ENCODE assay signal across 22 cellular contexts in the genomic region with DNA sequence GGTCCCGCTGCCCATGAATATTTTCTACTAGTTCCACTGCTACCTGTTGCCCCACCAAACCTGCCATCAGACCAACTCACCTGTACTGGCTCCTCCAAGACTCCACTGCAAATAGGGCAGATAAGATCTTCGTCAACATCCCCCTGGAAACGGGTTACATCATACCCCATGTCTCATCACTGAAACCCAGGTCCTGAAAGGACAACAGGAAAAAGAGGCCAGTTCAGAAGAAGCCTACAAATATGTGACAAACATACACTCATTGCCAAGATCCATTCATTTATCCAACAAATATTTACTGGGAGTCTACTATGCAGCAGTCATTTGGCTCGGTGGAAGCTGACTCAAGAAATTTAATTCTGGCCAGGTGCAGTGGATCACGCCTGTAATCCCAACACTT. TPM values are rescaled to one million over a fixed set of nuclear protein-coding genes. Genes with fewer than 3 reads are reported as not detected.
DNase-seq lines count a peak whose midpoint lies in the region; ATAC-seq and TF ChIP-seq lines count a peak whose summit lies in the region.
"Had no signal": no experiment of that assay in that cellular context is flagged by ENCODE, and none has a peak within 500 bp of the region (broad histone marks: within the 10 kb centered on the region; RNA-seq: fewer than 3 reads in every experiment).

No MANE protein-coding gene starts in this region.

- no peaks in the 10 kb centered on the region for H3K27me3 Mint-ChIP-seq in MCF 10A (ENCODE audit: insufficient read depth, unreplicated experiment)
- no peaks in the 10 kb centered on the region for H3K27me3 Mint-ChIP-seq in memory B cell
- H3K27me3 Mint-ChIP-seq: CD4-positive, CD25-positive, alpha-beta regulatory T cell had no signal

- H3K27me3 ChIP-seq in breast epithelium = no peaks in the 10 kb centered on the region
- H3K27me3 ChIP-seq in PC-3 (ENCODE audit: low read length) = no peaks in the 10 kb centered on the region
- H3K27me3 ChIP-seq: BLaER1, MG63, SJSA1 had no signal

- POLR2A ChIA-PET in MCF 10A (lab: Yijun Ruan, JAX) = interaction anchor here (1.1 kb wide), 1 partner anchor 86 kb away, joined by 3 read pairs; a partner anchor contains a TSS
- POLR2A ChIA-PET in PC-3 (lab: Charles Lee; ENCODE audit: unreplicated experiment) = no interaction called here

- no peak for DNase-seq in breast epithelium (ENCODE audit: low spot score in 2 of 2)
- DNase-seq in MCF 10A (ENCODE audit: unreplicated experiment) = no peak
- peak; percentile 50 for DNase-seq in PC-3
- no peak for DNase-seq in memory B cell (ENCODE audit: low spot score in 2 of 2)
- no peak for DNase-seq in NAMALWA (ENCODE audit: low spot score)
- no peak for DNase-seq in omental fat pad (ENCODE audit: low spot score)
- DNase-seq in NCI-H2081 treated with DMSO at 0.1 percent for 48 hours (lab: John Stamatoyannopoulos, UW) = no peak
- DNase-seq: CD4-positive, CD25-positive, alpha-beta regulatory T cell; HCEC 1CT; Karpas-422; MG63; NCI-H2029; NCI-H446 treated with DMSO at 0.1 percent for 48 hours; NCI-H526; NCI-H82; Right ventricle myocardium superior; RPMI8226 had no signal

- intact Hi-C loops in breast epithelium (cut with DNase I; ENCODE audit: low total_unique reads) (no loop called here), MCF 10A (cut with micrococcal nuclease) (no loop called here), PC-3 (cut with micrococcal nuclease) (no loop called here)

- H3K4me1 ChIP-seq in breast epithelium = no peaks in the 10 kb centered on the region
- 0 out of 2 replicates have a peak, but pooled peaks cover 3% of the 10 kb centered on the region for H3K4me1 ChIP-seq in PC-3 (ENCODE audit: insufficient read depth, low read length)
- H3K4me1 ChIP-seq: BLaER1, SJSA1 had no signal

- H2AFZ ChIP-seq in PC-3 (ENCODE audit: low read length) = no peak overlapping the region

- H3K9ac ChIP-seq in PC-3 (ENCODE audit: low read length) = no peak overlapping the region
- H3K9ac ChIP-seq: BLaER1 had no signal

- BruUV-seq in MCF 10A (replicated peaks; lab: Mats Ljungman, UMichigan) (no TSS peak), PC-3 (replicated peaks; lab: Mats Ljungman, UMichigan) (no TSS peak)

- H3K79me2 ChIP-seq in PC-3 (ENCODE audit: low read length) = no peaks in the 10 kb centered on the region

- no peak overlapping the region for H3K4me2 ChIP-seq in PC-3 (ENCODE audit: low read length)
- H3K4me2 ChIP-seq: BLaER1 had no signal

- no peak for TF ChIP-seq POLR2A in breast epithelium (IDR thresholded peaks at IDR 0.05)

- H3K9me3 Mint-ChIP-seq in MCF 10A (ENCODE audit: unreplicated experiment) (no peaks in the 10 kb centered on the region), memory B cell (no peaks in the 10 kb centered on the region)
- H3K9me3 Mint-ChIP-seq: CD4-positive, CD25-positive, alpha-beta regulatory T cell had no signal

- H3K9me3 ChIP-seq in breast epithelium (no peaks in the 10 kb centered on the region), PC-3 (ENCODE audit: low read length) (no peaks in the 10 kb centered on the region)
- H3K9me3 ChIP-seq: BLaER1, MG63, SJSA1 had no signal

- H3K4me1 Mint-ChIP-seq in MCF 10A (ENCODE audit: insufficient read depth, unreplicated experiment) (peaks cover 11% of the 10 kb centered on the region), memory B cell (peaks cover 10% of the 10 kb centered on the region)

- H3K4me3 Mint-ChIP-seq in MCF 10A (ENCODE audit: unreplicated experiment) (no peak overlapping the region), memory B cell (no peak overlapping the region)

- H3K27ac Mint-ChIP-seq in MCF 10A (ENCODE audit: low read depth, unreplicated experiment) = no peak overlapping the region
- H3K27ac Mint-ChIP-seq in memory B cell = peak overlapping the region; percentile 45

- no peaks in the 10 kb centered on the region for H3K9me2 ChIP-seq in PC-3 (replicated peaks; ENCODE audit: low read length)

- H3K36me3 ChIP-seq in breast epithelium = peaks cover 4% of the 10 kb centered on the region
- peaks cover 29% of the 10 kb centered on the region for H3K36me3 ChIP-seq in PC-3 (ENCODE audit: low read depth, low read length)

- no peaks in the 10 kb centered on the region for H3F3A ChIP-seq in PC-3 (ENCODE audit: low read length, unreplicated experiment)

- H3K27ac ChIP-seq in breast epithelium = peak overlapping the region; percentile 10 to 13
- H3K27ac ChIP-seq in PC-3 (ENCODE audit: low read length) = no peak overlapping the region
- H3K27ac ChIP-seq: BLaER1, HL-60, SJSA1 had no signal

- H3K36me3 Mint-ChIP-seq in MCF 10A (ENCODE audit: insufficient read depth, unreplicated experiment) (peaks cover 80% of the 10 kb centered on the region), memory B cell (peaks cover 30% of the 10 kb centered on the region)

- CTCF ChIA-PET in MCF 10A (lab: Yijun Ruan, JAX) (interaction anchor here (1.3 to 1.4 kb wide), 2 partner anchors 44 to 250 kb away, joined by 3 read pairs; no protein-coding TSS in a partner anchor), PC-3 (lab: Charles Lee) (no interaction called here)

- no peak overlapping the region for H3K4me3 ChIP-seq in breast epithelium
- no peak overlapping the region for H3K4me3 ChIP-seq in PC-3 (ENCODE audit: low read length)
- H3K4me3 ChIP-seq: BLaER1, MG63, SJSA1 had no signal

- TF ChIP-seq CTCF in breast epithelium (IDR thresholded peaks at IDR 0.05) = no peak
- TF ChIP-seq CTCF in MCF 10A (IDR thresholded peaks at IDR 0.05; ENCODE audit: unreplicated experiment) = no peak
- TF ChIP-seq CTCF in PC-3 (conservative IDR thresholded peaks at IDR 0.05; ENCODE audit: low read depth, low read length) = no peak
- TF ChIP-seq CTCF in omental fat pad (IDR thresholded peaks at IDR 0.05) = no peak

- ATAC-seq in PC-3 (no peak; the same call in 1 of the 2 replicates), memory B cell (ENCODE audit: low read depth) (no peak), omental fat pad (ENCODE audit: low FRiP score) (no peak)

- H4K20me1 ChIP-seq in PC-3 (ENCODE audit: low read length) = no peaks in the 10 kb centered on the region

RNA-seq across cellular contexts. Expression of a gene that starts 7.8 kb away (rescaled TPM):
- 10 to 100 TPM; 64.4 to 86.6 (median 81.3) TPM for total RNA-seq in breast epithelium
- total RNA-seq in MCF 10A (2022) = 92.1 and 108 TPM in 2 replicates
- 43.9 and 52.1 TPM in 2 replicates for total RNA-seq in PC-3 (2014; rRNA removed)
- total RNA-seq in omental fat pad = 100 to 1,000 TPM in 1 of 4 donors, 10 to 100 TPM in 3; 50.0 to 128 (median 76.2) TPM

RNA-seq across cellular contexts. Expression of a gene that starts 10.3 kb away (rescaled TPM):
- 10 to 100 TPM; 24.7 to 31.2 (median 27.5) TPM for total RNA-seq in breast epithelium
- 53.3 and 56.2 TPM in 2 replicates for total RNA-seq in MCF 10A (2022)
- total RNA-seq in PC-3 (2014; rRNA removed) = 91.6 and 98.6 TPM in 2 replicates
- 10 to 100 TPM; 13.2 to 24.3 (median 17.2) TPM for total RNA-seq in omental fat pad

RNA-seq across cellular contexts. Expression of a gene that starts 16.0 kb away (rescaled TPM):
- under 1 TPM in 1 of 3 donors, not detected in 2; 0.98 TPM for total RNA-seq in breast epithelium
- total RNA-seq in MCF 10A (2022) = not detected in 2 replicates
- 0.18 TPM in 1 of 2 replicates, not detected in the other for total RNA-seq in PC-3 (2014; rRNA removed)
- not detected for total RNA-seq in omental fat pad
- total RNA-seq: G401, H1, Right ventricle myocardium superior, SJSA1 had no signal

RNA-seq across cellular contexts. Expression of a gene that starts 24.6 kb away (rescaled TPM):
- total RNA-seq in breast epithelium (100 to 1,000 TPM; 105 to 114 (median 106) TPM), MCF 10A (2022) (52.1 and 57.0 TPM in 2 replicates), PC-3 (2014; rRNA removed) (38.4 and 39.4 TPM in 2 replicates), omental fat pad (100 to 1,000 TPM in 1 of 4 donors, 10 to 100 TPM in 3; 65.5 to 101 (median 82.1) TPM)

RNA-seq across cellular contexts. Expression of a gene that starts 44.3 kb away (rescaled TPM):
- total RNA-seq in breast epithelium = 10 to 100 TPM; 12.8 to 18.4 (median 14.9) TPM
- total RNA-seq in MCF 10A (2022) = 46.3 and 73.8 TPM in 2 replicates
- total RNA-seq in PC-3 (2014; rRNA removed) = 19.1 and 26.7 TPM in 2 replicates
- total RNA-seq in omental fat pad = 10 to 100 TPM; 13.6 to 19.2 (median 16.8) TPM
